In the genomic region with DNA sequence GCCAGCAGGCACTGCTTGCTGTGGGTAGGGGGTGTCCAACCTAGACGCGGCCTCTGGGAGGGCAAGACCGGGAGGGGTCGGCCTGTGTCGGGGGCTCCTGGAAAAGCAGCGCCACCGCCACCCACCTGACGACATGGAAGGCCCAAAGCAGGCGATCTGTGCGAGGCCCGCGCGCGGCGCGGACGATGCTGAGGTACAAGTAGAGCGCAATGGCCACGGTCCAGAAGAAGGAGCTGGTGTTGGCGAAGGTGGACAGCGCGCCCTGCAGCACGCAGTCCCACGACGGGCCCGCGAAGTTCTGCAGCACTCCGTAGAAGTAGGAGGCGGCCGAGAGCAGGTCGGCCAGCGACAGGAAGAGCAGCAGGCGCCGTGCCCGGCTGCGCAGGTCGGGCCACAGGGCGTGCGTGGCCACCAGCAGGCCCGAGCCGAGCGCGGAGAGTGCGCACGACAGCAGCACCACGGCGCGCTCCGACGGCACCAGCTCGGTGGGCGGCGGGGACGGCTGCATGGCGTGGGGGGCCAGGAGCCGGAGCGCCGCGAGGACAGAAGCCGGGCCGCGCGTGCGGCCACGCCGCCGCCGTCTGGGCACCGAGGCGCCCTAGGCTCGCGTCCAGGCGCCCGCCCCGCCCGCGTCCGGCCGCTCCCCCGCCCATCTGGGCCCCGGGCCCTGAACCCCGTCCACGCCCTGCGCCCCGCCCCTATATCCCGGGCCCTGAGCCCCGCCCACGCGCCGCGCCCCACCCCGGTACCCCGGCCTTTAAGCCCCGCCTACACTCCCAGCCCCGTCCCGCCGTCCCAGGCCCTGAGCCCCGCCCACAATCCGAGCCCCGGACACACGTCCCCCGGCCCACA, we compare ENCODE assay signal across 1 cellular context.
TF ChIP-seq lines count a peak whose summit lies in the region.

A gene with protein sequence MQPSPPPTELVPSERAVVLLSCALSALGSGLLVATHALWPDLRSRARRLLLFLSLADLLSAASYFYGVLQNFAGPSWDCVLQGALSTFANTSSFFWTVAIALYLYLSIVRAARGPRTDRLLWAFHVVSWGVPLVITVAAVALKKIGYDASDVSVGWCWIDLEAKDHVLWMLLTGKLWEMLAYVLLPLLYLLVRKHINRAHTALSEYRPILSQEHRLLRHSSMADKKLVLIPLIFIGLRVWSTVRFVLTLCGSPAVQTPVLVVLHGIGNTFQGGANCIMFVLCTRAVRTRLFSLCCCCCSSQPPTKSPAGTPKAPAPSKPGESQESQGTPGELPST (minus strand): TSS at position 583 of the 852 bp plus-strand sequence. CDS start 75 bp downstream, at position 508.

TF ChIP-seq in GM12878, 131 proteins besides CTCF, POLR2A, EP300 and RAD21 (continued from another document):
- TF ChIP-seq, protein P1, sequence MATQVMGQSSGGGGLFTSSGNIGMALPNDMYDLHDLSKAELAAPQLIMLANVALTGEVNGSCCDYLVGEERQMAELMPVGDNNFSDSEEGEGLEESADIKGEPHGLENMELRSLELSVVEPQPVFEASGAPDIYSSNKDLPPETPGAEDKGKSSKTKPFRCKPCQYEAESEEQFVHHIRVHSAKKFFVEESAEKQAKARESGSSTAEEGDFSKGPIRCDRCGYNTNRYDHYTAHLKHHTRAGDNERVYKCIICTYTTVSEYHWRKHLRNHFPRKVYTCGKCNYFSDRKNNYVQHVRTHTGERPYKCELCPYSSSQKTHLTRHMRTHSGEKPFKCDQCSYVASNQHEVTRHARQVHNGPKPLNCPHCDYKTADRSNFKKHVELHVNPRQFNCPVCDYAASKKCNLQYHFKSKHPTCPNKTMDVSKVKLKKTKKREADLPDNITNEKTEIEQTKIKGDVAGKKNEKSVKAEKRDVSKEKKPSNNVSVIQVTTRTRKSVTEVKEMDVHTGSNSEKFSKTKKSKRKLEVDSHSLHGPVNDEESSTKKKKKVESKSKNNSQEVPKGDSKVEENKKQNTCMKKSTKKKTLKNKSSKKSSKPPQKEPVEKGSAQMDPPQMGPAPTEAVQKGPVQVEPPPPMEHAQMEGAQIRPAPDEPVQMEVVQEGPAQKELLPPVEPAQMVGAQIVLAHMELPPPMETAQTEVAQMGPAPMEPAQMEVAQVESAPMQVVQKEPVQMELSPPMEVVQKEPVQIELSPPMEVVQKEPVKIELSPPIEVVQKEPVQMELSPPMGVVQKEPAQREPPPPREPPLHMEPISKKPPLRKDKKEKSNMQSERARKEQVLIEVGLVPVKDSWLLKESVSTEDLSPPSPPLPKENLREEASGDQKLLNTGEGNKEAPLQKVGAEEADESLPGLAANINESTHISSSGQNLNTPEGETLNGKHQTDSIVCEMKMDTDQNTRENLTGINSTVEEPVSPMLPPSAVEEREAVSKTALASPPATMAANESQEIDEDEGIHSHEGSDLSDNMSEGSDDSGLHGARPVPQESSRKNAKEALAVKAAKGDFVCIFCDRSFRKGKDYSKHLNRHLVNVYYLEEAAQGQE (IDR thresholded peaks at IDR 0.05; ENCODE audit: low read depth, low read length), result no peak
- TF ChIP-seq TAF1 (IDR thresholded peaks at IDR 0.05; ENCODE audit: borderline replicate concordance, low read depth, low read length) (no peak), CEBPB (IDR thresholded peaks at IDR 0.05; ENCODE audit: borderline replicate concordance in 1 of 2, low read depth in 2 of 2, low read length in 2 of 2) (no peak), CHD4 (IDR thresholded peaks at IDR 0.05) (no peak), ZZZ3 (IDR thresholded peaks at IDR 0.05; ENCODE audit: control insufficient read depth, insufficient read length, low read depth) (no peak), SMC3 (IDR thresholded peaks at IDR 0.05; ENCODE audit: borderline replicate concordance, low read length) (no peak), PAX8 (IDR thresholded peaks at IDR 0.05) (no peak), NFIC (IDR thresholded peaks at IDR 0.05; ENCODE audit: low read depth, low read length) (no peak), CREM (IDR thresholded peaks at IDR 0.05; ENCODE audit: low read depth) (no peak), NR2C1 (IDR thresholded peaks at IDR 0.05) (no peak), ZNF384 (IDR thresholded peaks at IDR 0.05; ENCODE audit: borderline replicate concordance, low read depth, low read length) (no peak), NBN (IDR thresholded peaks at IDR 0.05) (no peak), SIN3A (IDR thresholded peaks at IDR 0.05; ENCODE audit: low read depth, low read length) (0 out of 2 replicates have a peak, but pooled peaks have one; percentile 38), RAD51 (IDR thresholded peaks at IDR 0.05) (no peak), ZSCAN29 (IDR thresholded peaks at IDR 0.05) (no peak), KDM1A (IDR thresholded peaks at IDR 0.05; ENCODE audit: borderline replicate concordance) (no peak), ZNF207 (IDR thresholded peaks at IDR 0.05; ENCODE audit: borderline replicate concordance) (0 out of 2 replicates have a peak, but pooled peaks have one; percentile 49)
- TF ChIP-seq, protein P2, sequence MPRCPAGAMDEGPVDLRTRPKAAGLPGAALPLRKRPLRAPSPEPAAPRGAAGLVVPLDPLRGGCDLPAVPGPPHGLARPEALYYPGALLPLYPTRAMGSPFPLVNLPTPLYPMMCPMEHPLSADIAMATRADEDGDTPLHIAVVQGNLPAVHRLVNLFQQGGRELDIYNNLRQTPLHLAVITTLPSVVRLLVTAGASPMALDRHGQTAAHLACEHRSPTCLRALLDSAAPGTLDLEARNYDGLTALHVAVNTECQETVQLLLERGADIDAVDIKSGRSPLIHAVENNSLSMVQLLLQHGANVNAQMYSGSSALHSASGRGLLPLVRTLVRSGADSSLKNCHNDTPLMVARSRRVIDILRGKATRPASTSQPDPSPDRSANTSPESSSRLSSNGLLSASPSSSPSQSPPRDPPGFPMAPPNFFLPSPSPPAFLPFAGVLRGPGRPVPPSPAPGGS (IDR thresholded peaks at IDR 0.05; ENCODE audit: borderline replicate concordance, insufficient read depth, low read depth, low read length, poor library complexity, severe bottlenecking), result no peak
- TF ChIP-seq, protein P3, sequence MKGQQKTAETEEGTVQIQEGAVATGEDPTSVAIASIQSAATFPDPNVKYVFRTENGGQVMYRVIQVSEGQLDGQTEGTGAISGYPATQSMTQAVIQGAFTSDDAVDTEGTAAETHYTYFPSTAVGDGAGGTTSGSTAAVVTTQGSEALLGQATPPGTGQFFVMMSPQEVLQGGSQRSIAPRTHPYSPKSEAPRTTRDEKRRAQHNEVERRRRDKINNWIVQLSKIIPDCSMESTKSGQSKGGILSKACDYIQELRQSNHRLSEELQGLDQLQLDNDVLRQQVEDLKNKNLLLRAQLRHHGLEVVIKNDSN (IDR thresholded peaks at IDR 0.05; ENCODE audit: borderline replicate concordance, extremely low read length, insufficient read depth, low read depth, low read length), result no peak
- TF ChIP-seq, protein P4, sequence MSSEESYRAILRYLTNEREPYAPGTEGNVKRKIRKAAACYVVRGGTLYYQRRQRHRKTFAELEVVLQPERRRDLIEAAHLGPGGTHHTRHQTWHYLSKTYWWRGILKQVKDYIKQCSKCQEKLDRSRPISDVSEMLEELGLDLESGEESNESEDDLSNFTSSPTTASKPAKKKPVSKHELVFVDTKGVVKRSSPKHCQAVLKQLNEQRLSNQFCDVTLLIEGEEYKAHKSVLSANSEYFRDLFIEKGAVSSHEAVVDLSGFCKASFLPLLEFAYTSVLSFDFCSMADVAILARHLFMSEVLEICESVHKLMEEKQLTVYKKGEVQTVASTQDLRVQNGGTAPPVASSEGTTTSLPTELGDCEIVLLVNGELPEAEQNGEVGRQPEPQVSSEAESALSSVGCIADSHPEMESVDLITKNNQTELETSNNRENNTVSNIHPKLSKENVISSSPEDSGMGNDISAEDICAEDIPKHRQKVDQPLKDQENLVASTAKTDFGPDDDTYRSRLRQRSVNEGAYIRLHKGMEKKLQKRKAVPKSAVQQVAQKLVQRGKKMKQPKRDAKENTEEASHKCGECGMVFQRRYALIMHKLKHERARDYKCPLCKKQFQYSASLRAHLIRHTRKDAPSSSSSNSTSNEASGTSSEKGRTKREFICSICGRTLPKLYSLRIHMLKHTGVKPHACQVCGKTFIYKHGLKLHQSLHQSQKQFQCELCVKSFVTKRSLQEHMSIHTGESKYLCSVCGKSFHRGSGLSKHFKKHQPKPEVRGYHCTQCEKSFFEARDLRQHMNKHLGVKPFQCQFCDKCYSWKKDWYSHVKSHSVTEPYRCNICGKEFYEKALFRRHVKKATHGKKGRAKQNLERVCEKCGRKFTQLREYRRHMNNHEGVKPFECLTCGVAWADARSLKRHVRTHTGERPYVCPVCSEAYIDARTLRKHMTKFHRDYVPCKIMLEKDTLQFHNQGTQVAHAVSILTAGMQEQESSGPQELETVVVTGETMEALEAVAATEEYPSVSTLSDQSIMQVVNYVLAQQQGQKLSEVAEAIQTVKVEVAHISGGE (CRISPR knock-in tag; IDR thresholded peaks at IDR 0.05), result no peak
- TF ChIP-seq, protein P5, sequence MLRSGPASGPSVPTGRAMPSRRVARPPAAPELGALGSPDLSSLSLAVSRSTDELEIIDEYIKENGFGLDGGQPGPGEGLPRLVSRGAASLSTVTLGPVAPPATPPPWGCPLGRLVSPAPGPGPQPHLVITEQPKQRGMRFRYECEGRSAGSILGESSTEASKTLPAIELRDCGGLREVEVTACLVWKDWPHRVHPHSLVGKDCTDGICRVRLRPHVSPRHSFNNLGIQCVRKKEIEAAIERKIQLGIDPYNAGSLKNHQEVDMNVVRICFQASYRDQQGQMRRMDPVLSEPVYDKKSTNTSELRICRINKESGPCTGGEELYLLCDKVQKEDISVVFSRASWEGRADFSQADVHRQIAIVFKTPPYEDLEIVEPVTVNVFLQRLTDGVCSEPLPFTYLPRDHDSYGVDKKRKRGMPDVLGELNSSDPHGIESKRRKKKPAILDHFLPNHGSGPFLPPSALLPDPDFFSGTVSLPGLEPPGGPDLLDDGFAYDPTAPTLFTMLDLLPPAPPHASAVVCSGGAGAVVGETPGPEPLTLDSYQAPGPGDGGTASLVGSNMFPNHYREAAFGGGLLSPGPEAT (IDR thresholded peaks at IDR 0.05; ENCODE audit: low read depth), result no peak
- TF ChIP-seq, protein P6, sequence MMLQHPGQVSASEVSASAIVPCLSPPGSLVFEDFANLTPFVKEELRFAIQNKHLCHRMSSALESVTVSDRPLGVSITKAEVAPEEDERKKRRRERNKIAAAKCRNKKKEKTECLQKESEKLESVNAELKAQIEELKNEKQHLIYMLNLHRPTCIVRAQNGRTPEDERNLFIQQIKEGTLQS (IDR thresholded peaks at IDR 0.05; ENCODE audit: borderline replicate concordance, extremely low read depth, low read depth, low read length), result no peak
- TF ChIP-seq, protein P7, sequence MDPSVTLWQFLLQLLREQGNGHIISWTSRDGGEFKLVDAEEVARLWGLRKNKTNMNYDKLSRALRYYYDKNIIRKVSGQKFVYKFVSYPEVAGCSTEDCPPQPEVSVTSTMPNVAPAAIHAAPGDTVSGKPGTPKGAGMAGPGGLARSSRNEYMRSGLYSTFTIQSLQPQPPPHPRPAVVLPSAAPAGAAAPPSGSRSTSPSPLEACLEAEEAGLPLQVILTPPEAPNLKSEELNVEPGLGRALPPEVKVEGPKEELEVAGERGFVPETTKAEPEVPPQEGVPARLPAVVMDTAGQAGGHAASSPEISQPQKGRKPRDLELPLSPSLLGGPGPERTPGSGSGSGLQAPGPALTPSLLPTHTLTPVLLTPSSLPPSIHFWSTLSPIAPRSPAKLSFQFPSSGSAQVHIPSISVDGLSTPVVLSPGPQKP (IDR thresholded peaks at IDR 0.05; ENCODE audit: low read depth, low read length), result no peak
- TF ChIP-seq, protein P8, sequence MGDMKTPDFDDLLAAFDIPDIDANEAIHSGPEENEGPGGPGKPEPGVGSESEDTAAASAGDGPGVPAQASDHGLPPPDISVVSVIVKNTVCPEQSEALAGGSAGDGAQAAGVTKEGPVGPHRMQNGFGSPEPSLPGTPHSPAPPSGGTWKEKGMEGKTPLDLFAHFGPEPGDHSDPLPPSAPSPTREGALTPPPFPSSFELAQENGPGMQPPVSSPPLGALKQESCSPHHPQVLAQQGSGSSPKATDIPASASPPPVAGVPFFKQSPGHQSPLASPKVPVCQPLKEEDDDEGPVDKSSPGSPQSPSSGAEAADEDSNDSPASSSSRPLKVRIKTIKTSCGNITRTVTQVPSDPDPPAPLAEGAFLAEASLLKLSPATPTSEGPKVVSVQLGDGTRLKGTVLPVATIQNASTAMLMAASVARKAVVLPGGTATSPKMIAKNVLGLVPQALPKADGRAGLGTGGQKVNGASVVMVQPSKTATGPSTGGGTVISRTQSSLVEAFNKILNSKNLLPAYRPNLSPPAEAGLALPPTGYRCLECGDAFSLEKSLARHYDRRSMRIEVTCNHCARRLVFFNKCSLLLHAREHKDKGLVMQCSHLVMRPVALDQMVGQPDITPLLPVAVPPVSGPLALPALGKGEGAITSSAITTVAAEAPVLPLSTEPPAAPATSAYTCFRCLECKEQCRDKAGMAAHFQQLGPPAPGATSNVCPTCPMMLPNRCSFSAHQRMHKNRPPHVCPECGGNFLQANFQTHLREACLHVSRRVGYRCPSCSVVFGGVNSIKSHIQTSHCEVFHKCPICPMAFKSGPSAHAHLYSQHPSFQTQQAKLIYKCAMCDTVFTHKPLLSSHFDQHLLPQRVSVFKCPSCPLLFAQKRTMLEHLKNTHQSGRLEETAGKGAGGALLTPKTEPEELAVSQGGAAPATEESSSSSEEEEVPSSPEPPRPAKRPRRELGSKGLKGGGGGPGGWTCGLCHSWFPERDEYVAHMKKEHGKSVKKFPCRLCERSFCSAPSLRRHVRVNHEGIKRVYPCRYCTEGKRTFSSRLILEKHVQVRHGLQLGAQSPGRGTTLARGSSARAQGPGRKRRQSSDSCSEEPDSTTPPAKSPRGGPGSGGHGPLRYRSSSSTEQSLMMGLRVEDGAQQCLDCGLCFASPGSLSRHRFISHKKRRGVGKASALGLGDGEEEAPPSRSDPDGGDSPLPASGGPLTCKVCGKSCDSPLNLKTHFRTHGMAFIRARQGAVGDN (IDR thresholded peaks at IDR 0.05), result peak; percentile 90
- TF ChIP-seq, protein P9, sequence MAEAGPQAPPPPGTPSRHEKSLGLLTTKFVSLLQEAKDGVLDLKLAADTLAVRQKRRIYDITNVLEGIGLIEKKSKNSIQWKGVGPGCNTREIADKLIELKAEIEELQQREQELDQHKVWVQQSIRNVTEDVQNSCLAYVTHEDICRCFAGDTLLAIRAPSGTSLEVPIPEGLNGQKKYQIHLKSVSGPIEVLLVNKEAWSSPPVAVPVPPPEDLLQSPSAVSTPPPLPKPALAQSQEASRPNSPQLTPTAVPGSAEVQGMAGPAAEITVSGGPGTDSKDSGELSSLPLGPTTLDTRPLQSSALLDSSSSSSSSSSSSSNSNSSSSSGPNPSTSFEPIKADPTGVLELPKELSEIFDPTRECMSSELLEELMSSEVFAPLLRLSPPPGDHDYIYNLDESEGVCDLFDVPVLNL (IDR thresholded peaks at IDR 0.05; ENCODE audit: low read depth, low read length), result no peak
- TF ChIP-seq, protein P10, sequence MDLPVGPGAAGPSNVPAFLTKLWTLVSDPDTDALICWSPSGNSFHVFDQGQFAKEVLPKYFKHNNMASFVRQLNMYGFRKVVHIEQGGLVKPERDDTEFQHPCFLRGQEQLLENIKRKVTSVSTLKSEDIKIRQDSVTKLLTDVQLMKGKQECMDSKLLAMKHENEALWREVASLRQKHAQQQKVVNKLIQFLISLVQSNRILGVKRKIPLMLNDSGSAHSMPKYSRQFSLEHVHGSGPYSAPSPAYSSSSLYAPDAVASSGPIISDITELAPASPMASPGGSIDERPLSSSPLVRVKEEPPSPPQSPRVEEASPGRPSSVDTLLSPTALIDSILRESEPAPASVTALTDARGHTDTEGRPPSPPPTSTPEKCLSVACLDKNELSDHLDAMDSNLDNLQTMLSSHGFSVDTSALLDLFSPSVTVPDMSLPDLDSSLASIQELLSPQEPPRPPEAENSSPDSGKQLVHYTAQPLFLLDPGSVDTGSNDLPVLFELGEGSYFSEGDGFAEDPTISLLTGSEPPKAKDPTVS (IDR thresholded peaks at IDR 0.05; ENCODE audit: low read depth, low read length), result no peak
